In the genomic region with DNA sequence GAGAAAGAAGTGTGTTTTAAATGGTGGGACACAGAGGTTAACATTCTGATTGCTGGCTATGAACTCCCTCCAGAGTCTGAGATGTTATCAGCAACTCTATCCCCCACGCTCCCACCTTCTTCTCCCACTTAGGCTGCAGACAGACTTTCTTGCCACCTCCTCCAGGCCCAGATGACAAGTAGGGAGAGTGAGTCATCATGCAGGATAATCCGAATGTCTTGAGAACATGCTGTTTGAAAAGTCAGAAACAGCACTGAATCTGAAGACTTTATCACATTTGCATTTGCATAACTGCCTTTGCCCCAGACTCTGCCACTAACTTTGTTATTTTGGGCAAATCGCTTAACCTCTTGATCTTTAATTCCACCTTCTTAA, we compare ENCODE assay signal across 13 cellular contexts.
DNase-seq lines count a peak whose midpoint lies in the region; ATAC-seq, FAIRE-seq and TF ChIP-seq lines count a peak whose summit lies in the region.
"Had no signal": no experiment of that assay in that cellular context is flagged by ENCODE, and none has a peak within 500 bp of the region (broad histone marks: within the 10 kb centered on the region; RNA-seq: fewer than 3 reads in every experiment).

No MANE protein-coding gene starts in this region.

- in situ Hi-C loops in ACHN (cut with HindIII; ENCODE audit: low pct_ligation_motif_present, low pct_unique_long_range_greater_than_20kb, low sequenced_read_pairs) (no loop called here), GM12878 (cut with MboI) (no loop called here)

- H3F3A ChIP-seq in SK-N-SH (replicated peaks; ENCODE audit: insufficient read depth): no peaks in the 10 kb centered on the region

- peak; percentile 3 for DNase-seq in ACHN
- peak; percentile 59 for DNase-seq in LHCN-M2 (ENCODE audit: low read depth)
- no peak for DNase-seq in GM12878 (ENCODE audit: low read depth, low spot score)
- peak; percentile 39 for DNase-seq in inferior parietal cortex (ENCODE audit: extremely low spot score)
- DNase-seq in SK-N-SH: no peak
- DNase-seq in SK-N-DZ (ENCODE audit: low spot score): no peak
- DNase-seq: activated CD8-positive, alpha-beta memory T cell treated with anti-CD3 and anti-CD28 coated beads, Interleukin-2, amount 50 U/mL, for 48 hours; adrenal gland; natural killer cell; stimulated activated CD4-positive, alpha-beta T cell treated with anti-CD3 and anti-CD28 coated beads, Interleukin-1b, Interleukin-23, amount 100 ng/mL, for 48 hours; stomach had no signal

- no peaks in the 10 kb centered on the region for H3K79me2 ChIP-seq in GM12878 (ENCODE audit: control insufficient read depth, insufficient read depth, low read length)
- no peaks in the 10 kb centered on the region for H3K79me2 ChIP-seq in SK-N-SH (ENCODE audit: insufficient read depth)

- POLR2A ChIA-PET in GM12878 (lab: Charles Lee) (interaction anchor here (0.6 kb wide), 2 partner anchors 176 to 623 kb away, joined by 3 read pairs; no protein-coding TSS in a partner anchor), SK-N-SH (lab: Yijun Ruan, JAX) (interaction anchor here (2.3 kb wide), 1 partner anchor 329 kb away, joined by 13 read pairs; a partner anchor contains a TSS)

- H3K4me2 ChIP-seq in GM12878 (ENCODE audit: control insufficient read depth, insufficient read depth): no peak overlapping the region
- H3K4me2 ChIP-seq in SK-N-SH: no peak overlapping the region

- H3K4me3 ChIP-seq in GM12878 (no peak overlapping the region), SK-N-SH (ENCODE audit: low read depth in 2 of 2, low read length in 1 of 2) (no peak overlapping the region)

- H3K27ac ChIP-seq in GM12878 (ENCODE audit: control insufficient read depth, insufficient read depth) (no peak overlapping the region), SK-N-SH (ENCODE audit: low read depth in 2 of 2, low read length in 1 of 2) (no peak overlapping the region)
- H3K27ac ChIP-seq: adrenal gland had no signal

- no peak for TF ChIP-seq POLR2A in GM12878 (IDR thresholded peaks at IDR 0.05; ENCODE audit: low read depth, low read length)

- WGBS in GM12878 (ENCODE audit: insufficient coverage, insufficient replicate concordance, low lambda C conversion rate, missing lambda C conversion rate): 24% methylated on average over 3 of the region's 3 CpGs
- WGBS in SK-N-SH (ENCODE audit: low lambda C conversion rate): 29% methylated on average over 3 of the region's 3 CpGs

- SMC1A ChIA-PET in GM12878 (lab: Charles Lee; ENCODE audit: uncharacterized antibody, unreplicated experiment): interaction anchor here (0.7 to 3.3 kb wide), 18 partner anchors 9 to 602 kb away, joined by 3 to 34 read pairs (median 3); a partner anchor contains a TSS

- peak; percentile 71 for FAIRE-seq in GM12878 (lab: Jason Lieb, UNC)

- CTCF ChIA-PET in GM12878 (lab: Yijun Ruan, JAX) (interaction anchor here (0.7 to 3.5 kb wide), 20 partner anchors 9 to 602 kb away, joined by 3 to 71 read pairs (median 4); a partner anchor contains a TSS), SK-N-SH (lab: Yijun Ruan, JAX) (interaction anchor here (0.7 to 4.7 kb wide), 32 partner anchors 9 to 733 kb away, joined by 3 to 158 read pairs (median 5); a partner anchor contains a TSS)

- H2AFZ ChIP-seq in GM12878 (ENCODE audit: control insufficient read depth, low read depth, low read length) (no peak overlapping the region), SK-N-SH (ENCODE audit: low read depth) (no peak overlapping the region)

- TF ChIP-seq CTCF in GM12878 (IDR thresholded peaks at IDR 0.05 in 2 of 3, conservative IDR thresholded peaks at IDR 0.05 in 1 of 3; ENCODE audit: control insufficient read depth in 2 of 3, extremely low read depth in 1 of 3, insufficient read depth in 1 of 3, low read depth in 3 of 3, low read length in 3 of 3) (no peak), SK-N-SH (IDR thresholded peaks at IDR 0.05) (no peak)

- TF ChIP-seq EP300 in GM12878 (IDR thresholded peaks at IDR 0.05; ENCODE audit: borderline replicate concordance in 1 of 2, control insufficient read depth in 1 of 2, low read depth in 2 of 2, low read length in 2 of 2): no peak
- no peak for TF ChIP-seq EP300 in SK-N-SH (IDR thresholded peaks at IDR 0.05; ENCODE audit: borderline replicate concordance in 1 of 2, low read depth in 1 of 2, low read length in 1 of 2)

- H4K20me1 ChIP-seq in GM12878 (ENCODE audit: control insufficient read depth, insufficient read depth) (no peaks in the 10 kb centered on the region), SK-N-SH (ENCODE audit: insufficient read depth) (no peaks in the 10 kb centered on the region)

- no peak overlapping the region for H3K9ac ChIP-seq in GM12878 (ENCODE audit: control insufficient read depth, insufficient read depth, low read length)
- H3K9ac ChIP-seq in SK-N-SH: no peak overlapping the region

- H3K36me3 ChIP-seq in GM12878 (ENCODE audit: control insufficient read depth in 2 of 2, insufficient read depth in 2 of 2, low read length in 1 of 2): no peaks in the 10 kb centered on the region
- no peaks in the 10 kb centered on the region for H3K36me3 ChIP-seq in SK-N-SH (replicated peaks in 1 of 2; ENCODE audit: control insufficient read depth in 1 of 2, insufficient read depth in 2 of 2, low read length in 1 of 2)
- H3K36me3 ChIP-seq: adrenal gland, stomach had no signal

- intact Hi-C loops in GM12878 (cut with micrococcal nuclease; ENCODE audit: unreplicated experiment): loop anchor here (1.0 kb wide), 2 partner anchors 22 to 328 kb away; a partner anchor contains a TSS

- no TSS peak for BruUV-seq in GM12878 (replicated peaks; lab: Mats Ljungman, UMichigan)

- H3K9me3 ChIP-seq in GM12878 (replicated peaks; ENCODE audit: control insufficient read depth, insufficient read depth, low read length) (no peaks in the 10 kb centered on the region), SK-N-SH (no peaks in the 10 kb centered on the region)
- H3K9me3 ChIP-seq: adrenal gland, stomach had no signal

- RAD21 ChIA-PET in GM12878 (lab: Charles Lee; ENCODE audit: unreplicated experiment): interaction anchor here (0.6 to 2.2 kb wide), 5 partner anchors 22 to 1022 kb away, joined by 3 to 25 read pairs (median 4); a partner anchor contains a TSS

- H3K9me2 ChIP-seq in SK-N-SH: no peaks in the 10 kb centered on the region

- no peak for TF ChIP-seq RAD21 in GM12878 (IDR thresholded peaks at IDR 0.05; ENCODE audit: insufficient read depth, low read depth, low read length)
- no peak for TF ChIP-seq RAD21 in SK-N-SH (IDR thresholded peaks at IDR 0.05; ENCODE audit: low read length)

- H3K27me3 ChIP-seq in GM12878 (replicated peaks in 1 of 2; ENCODE audit: control insufficient read depth in 2 of 2, insufficient read depth in 2 of 2, low read length in 1 of 2) (no peaks in the 10 kb centered on the region), SK-N-SH (ENCODE audit: insufficient read depth) (peaks cover 14% of the 10 kb centered on the region; the same call in 1 of the 2 replicates)
- H3K27me3 ChIP-seq: adrenal gland, stomach had no signal

- ATAC-seq in GM12878 (no peak), GM19455 (IDR thresholded peaks at IDR 0.05; ENCODE audit: unreplicated experiment) (no peak), GM19467 (IDR thresholded peaks at IDR 0.05; ENCODE audit: unreplicated experiment) (no peak)

- H3K4me1 ChIP-seq in GM12878 (ENCODE audit: control insufficient read depth, insufficient read depth, low read length) (no peaks in the 10 kb centered on the region), SK-N-SH (ENCODE audit: control insufficient read depth in 1 of 2, insufficient read depth in 2 of 2, low read depth in 1 of 2, low read length in 1 of 2) (peaks cover 0 to 3% of the 10 kb centered on the region in 2 experiments; a peak in 1 of 4 replicates)

TF ChIP-seq in GM12878, 131 proteins besides CTCF, POLR2A, EP300 and RAD21:
- TF ChIP-seq, protein P1, sequence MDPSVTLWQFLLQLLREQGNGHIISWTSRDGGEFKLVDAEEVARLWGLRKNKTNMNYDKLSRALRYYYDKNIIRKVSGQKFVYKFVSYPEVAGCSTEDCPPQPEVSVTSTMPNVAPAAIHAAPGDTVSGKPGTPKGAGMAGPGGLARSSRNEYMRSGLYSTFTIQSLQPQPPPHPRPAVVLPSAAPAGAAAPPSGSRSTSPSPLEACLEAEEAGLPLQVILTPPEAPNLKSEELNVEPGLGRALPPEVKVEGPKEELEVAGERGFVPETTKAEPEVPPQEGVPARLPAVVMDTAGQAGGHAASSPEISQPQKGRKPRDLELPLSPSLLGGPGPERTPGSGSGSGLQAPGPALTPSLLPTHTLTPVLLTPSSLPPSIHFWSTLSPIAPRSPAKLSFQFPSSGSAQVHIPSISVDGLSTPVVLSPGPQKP (IDR thresholded peaks at IDR 0.05; ENCODE audit: low read depth, low read length): no peak
- TF ChIP-seq JUNB (IDR thresholded peaks at IDR 0.05): no peak
TF ChIP-seq in GM12878: peak in this region for 0.

TF ChIP-seq in SK-N-SH, 30 proteins besides CTCF, POLR2A, EP300 and RAD21 (continues in another document):
- no peak for TF ChIP-seq GATA2 (CRISPR knock-in tag; IDR thresholded peaks at IDR 0.05)
- no peak for TF ChIP-seq FOSL2 (IDR thresholded peaks at IDR 0.05; ENCODE audit: borderline replicate concordance, low read depth)
- TF ChIP-seq, protein P2, sequence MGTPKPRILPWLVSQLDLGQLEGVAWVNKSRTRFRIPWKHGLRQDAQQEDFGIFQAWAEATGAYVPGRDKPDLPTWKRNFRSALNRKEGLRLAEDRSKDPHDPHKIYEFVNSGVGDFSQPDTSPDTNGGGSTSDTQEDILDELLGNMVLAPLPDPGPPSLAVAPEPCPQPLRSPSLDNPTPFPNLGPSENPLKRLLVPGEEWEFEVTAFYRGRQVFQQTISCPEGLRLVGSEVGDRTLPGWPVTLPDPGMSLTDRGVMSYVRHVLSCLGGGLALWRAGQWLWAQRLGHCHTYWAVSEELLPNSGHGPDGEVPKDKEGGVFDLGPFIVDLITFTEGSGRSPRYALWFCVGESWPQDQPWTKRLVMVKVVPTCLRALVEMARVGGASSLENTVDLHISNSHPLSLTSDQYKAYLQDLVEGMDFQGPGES (IDR thresholded peaks at IDR 0.05; ENCODE audit: low read depth, low read length): no peak
- no peak for TF ChIP-seq TAF1 (IDR thresholded peaks at IDR 0.05; ENCODE audit: borderline replicate concordance, low read depth, low read length)
- TF ChIP-seq GABPA (IDR thresholded peaks at IDR 0.05; ENCODE audit: low read depth): no peak
- TF ChIP-seq POLR2AphosphoS5 (IDR thresholded peaks at IDR 0.05; ENCODE audit: low read depth, low read length): no peak
- TF ChIP-seq FOXM1 (IDR thresholded peaks at IDR 0.05; ENCODE audit: low read depth): no peak
- TF ChIP-seq TEAD4 (IDR thresholded peaks at IDR 0.05; ENCODE audit: borderline replicate concordance, insufficient read depth): no peak
- TF ChIP-seq TCF12 (IDR thresholded peaks at IDR 0.05): no peak
- TF ChIP-seq RFX5 (IDR thresholded peaks at IDR 0.05; ENCODE audit: low read length): no peak
- TF ChIP-seq NRF1 (IDR thresholded peaks at IDR 0.05; ENCODE audit: low read depth, low read length): no peak
- TF ChIP-seq RCOR1 (IDR thresholded peaks at IDR 0.05; ENCODE audit: low read length): no peak

Comparison
In these comparisons a context has a peak if more than half of its experiments do, and no peak if none do; other contexts are left out.
1. DNase-seq: peak in ACHN (single experiment), LHCN-M2 (single experiment) and inferior parietal cortex (single experiment); none in GM12878 (single experiment), SK-N-SH (single experiment) and SK-N-DZ (single experiment).